Comparison of ENCODE assay signal across 8 cellular contexts in the genomic region with DNA sequence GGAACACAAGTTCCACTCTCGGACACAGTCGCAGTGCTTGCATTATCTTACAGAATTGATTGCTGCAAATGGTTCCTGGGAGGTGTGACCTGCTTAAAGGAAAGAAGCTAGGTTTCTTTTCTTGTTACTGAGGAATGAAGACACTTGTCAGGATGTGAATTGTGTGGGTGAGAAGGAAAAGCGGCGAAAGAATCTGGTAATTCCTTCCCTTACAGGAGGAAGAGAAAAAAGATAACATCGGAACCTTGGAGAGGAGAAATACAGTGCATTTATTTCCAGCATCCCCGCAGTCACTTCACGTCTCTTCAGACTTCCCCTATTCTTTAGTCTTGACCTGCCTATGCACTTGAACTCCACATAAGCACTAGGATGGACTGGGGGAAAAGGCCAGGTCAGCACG. TPM values are rescaled to one million over a fixed set of nuclear protein-coding genes. Genes with fewer than 3 reads are reported as not detected.
DNase-seq lines count a peak whose midpoint lies in the region; ATAC-seq and TF ChIP-seq lines count a peak whose summit lies in the region.

No MANE protein-coding gene starts in this region.

- H3K4me1 ChIP-seq in iPS DF 6.9 (ENCODE audit: control insufficient read depth, insufficient read depth, low read length) (peaks cover 2% of the 10 kb centered on the region; the same call in 1 of the 2 replicates), skeletal muscle tissue (ENCODE audit: control insufficient read depth in 3 of 3, insufficient read depth in 3 of 3, low read length in 3 of 3) (peaks cover 2 to 9% (median 6%) of the 10 kb centered on the region in 3 donors)

- H3K27ac ChIP-seq in iPS DF 6.9 (ENCODE audit: low read length), result no peak overlapping the region
- no peak overlapping the region for H3K27ac ChIP-seq in skeletal muscle tissue (ENCODE audit: low read depth, low read length)
- no peak overlapping the region for H3K27ac ChIP-seq in RWPE1

- H3K27ac Mint-ChIP-seq in WTC11, result no peak overlapping the region

- TF ChIP-seq CTCF in WTC11 (IDR thresholded peaks at IDR 0.05) (no peak), RWPE1 (conservative IDR thresholded peaks at IDR 0.05; ENCODE audit: low read depth) (no peak)

- H3K4me3 Mint-ChIP-seq in WTC11, result peak overlapping the region; percentile 93

- WGBS in iPS DF 6.9 (ENCODE audit: insufficient coverage, insufficient read length), result no CpG with 5 or more reads among the region's 8 CpGs

- peaks cover 32% of the 10 kb centered on the region for H3K4me1 Mint-ChIP-seq in WTC11

- H3K36me3 Mint-ChIP-seq in WTC11, result no peaks in the 10 kb centered on the region

- H3K4me3 ChIP-seq in iPS DF 6.9 (ENCODE audit: low read length), result peak overlapping the region; percentile 69; the same call in 1 of the 2 replicates
- H3K4me3 ChIP-seq in skeletal muscle tissue (ENCODE audit: low read length in 3 of 3), result peak overlapping the region; percentile 65 to 75 (median 73)

- H3K9me3 ChIP-seq in iPS DF 6.9 (ENCODE audit: control insufficient read depth, insufficient read depth, low read length) (no peaks in the 10 kb centered on the region), skeletal muscle tissue (ENCODE audit: control insufficient read depth in 3 of 3, low read length in 3 of 3) (no peaks in the 10 kb centered on the region)

- peaks cover 46% of the 10 kb centered on the region for H3K27me3 Mint-ChIP-seq in WTC11 (ENCODE audit: low read depth)

- H3K27me3 ChIP-seq in iPS DF 6.9 (ENCODE audit: control insufficient read depth, insufficient read depth, low read length) (peaks cover 4% of the 10 kb centered on the region; the same call in 1 of the 2 replicates), skeletal muscle tissue (ENCODE audit: control insufficient read depth in 3 of 3, insufficient read depth in 3 of 3, low read length in 3 of 3) (peaks cover 0 to 2% (median 0%) of the 10 kb centered on the region in 3 donors)

- POLR2A ChIA-PET in WTC11 (lab: Charles Lee), result no interaction called here
- POLR2A ChIA-PET in RWPE1 (lab: Yijun Ruan, JAX; ENCODE audit: low non-redundant PET), result no interaction called here

- DNase-seq in DMS53 (lab: John Stamatoyannopoulos, UW) (peak; percentile 53), DMS53 treated with DMSO at 0.1 percent for 48 hours (lab: John Stamatoyannopoulos, UW; ENCODE audit: unreplicated experiment) (no peak), WTC11 (ENCODE audit: low spot score) (no peak), iPS DF 6.9 (ENCODE audit: low read depth, low spot score) (no peak), RWPE1 (ENCODE audit: low spot score) (no peak), NCI-H226 (no peak), EL (no peak)

- H3K36me3 ChIP-seq in iPS DF 6.9 (ENCODE audit: control insufficient read depth, insufficient read depth, low read length), result no peaks in the 10 kb centered on the region
- no peaks in the 10 kb centered on the region for H3K36me3 ChIP-seq in skeletal muscle tissue (ENCODE audit: control insufficient read depth in 3 of 3, insufficient read depth in 3 of 3, low read length in 3 of 3)

- peak; percentile 31 for ATAC-seq in WTC11

- no peaks in the 10 kb centered on the region for H3K9me3 Mint-ChIP-seq in WTC11

- CTCF ChIA-PET in WTC11 (lab: Charles Lee), result no interaction called here
- CTCF ChIA-PET in RWPE1 (lab: Yijun Ruan, JAX), result no interaction called here

- no peak overlapping the region for H3K9ac ChIP-seq in skeletal muscle tissue (ENCODE audit: low read depth in 1 of 3, low read length in 3 of 3)

TF ChIP-seq in WTC11, 78 proteins besides CTCF, POLR2A, EP300 and RAD21:
- TF ChIP-seq, protein P1, sequence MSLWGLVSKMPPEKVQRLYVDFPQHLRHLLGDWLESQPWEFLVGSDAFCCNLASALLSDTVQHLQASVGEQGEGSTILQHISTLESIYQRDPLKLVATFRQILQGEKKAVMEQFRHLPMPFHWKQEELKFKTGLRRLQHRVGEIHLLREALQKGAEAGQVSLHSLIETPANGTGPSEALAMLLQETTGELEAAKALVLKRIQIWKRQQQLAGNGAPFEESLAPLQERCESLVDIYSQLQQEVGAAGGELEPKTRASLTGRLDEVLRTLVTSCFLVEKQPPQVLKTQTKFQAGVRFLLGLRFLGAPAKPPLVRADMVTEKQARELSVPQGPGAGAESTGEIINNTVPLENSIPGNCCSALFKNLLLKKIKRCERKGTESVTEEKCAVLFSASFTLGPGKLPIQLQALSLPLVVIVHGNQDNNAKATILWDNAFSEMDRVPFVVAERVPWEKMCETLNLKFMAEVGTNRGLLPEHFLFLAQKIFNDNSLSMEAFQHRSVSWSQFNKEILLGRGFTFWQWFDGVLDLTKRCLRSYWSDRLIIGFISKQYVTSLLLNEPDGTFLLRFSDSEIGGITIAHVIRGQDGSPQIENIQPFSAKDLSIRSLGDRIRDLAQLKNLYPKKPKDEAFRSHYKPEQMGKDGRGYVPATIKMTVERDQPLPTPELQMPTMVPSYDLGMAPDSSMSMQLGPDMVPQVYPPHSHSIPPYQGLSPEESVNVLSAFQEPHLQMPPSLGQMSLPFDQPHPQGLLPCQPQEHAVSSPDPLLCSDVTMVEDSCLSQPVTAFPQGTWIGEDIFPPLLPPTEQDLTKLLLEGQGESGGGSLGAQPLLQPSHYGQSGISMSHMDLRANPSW (CRISPR knock-in tag; conservative IDR thresholded peaks at IDR 0.05; ENCODE audit: low read depth), result no peak
- TF ChIP-seq TEAD4 (CRISPR knock-in tag; IDR thresholded peaks at IDR 0.05) (no peak), SMAD3 (CRISPR knock-in tag; IDR thresholded peaks at IDR 0.05; ENCODE audit: borderline replicate concordance) (no peak), SMAD4 (CRISPR knock-in tag; IDR thresholded peaks at IDR 0.05) (no peak), FOXK1 (CRISPR knock-in tag; IDR thresholded peaks at IDR 0.05) (no peak), RELA (CRISPR knock-in tag; IDR thresholded peaks at IDR 0.05; ENCODE audit: borderline replicate concordance) (no peak), ZBTB21 (CRISPR knock-in tag; IDR thresholded peaks at IDR 0.05; ENCODE audit: borderline replicate concordance) (no peak), CREM (CRISPR knock-in tag; IDR thresholded peaks at IDR 0.05) (no peak), TCF7 (CRISPR knock-in tag; IDR thresholded peaks at IDR 0.05; ENCODE audit: low read depth) (no peak), ZNF416 (CRISPR knock-in tag; IDR thresholded peaks at IDR 0.05) (no peak), NR1H2 (CRISPR knock-in tag; IDR thresholded peaks at IDR 0.05) (no peak), ZNF263 (CRISPR knock-in tag; IDR thresholded peaks at IDR 0.05; ENCODE audit: low read depth) (no peak), NFATC4 (CRISPR knock-in tag; IDR thresholded peaks at IDR 0.05) (no peak), FOXP1 (CRISPR knock-in tag; IDR thresholded peaks at IDR 0.05; ENCODE audit: borderline replicate concordance) (no peak)
- TF ChIP-seq, protein P2, sequence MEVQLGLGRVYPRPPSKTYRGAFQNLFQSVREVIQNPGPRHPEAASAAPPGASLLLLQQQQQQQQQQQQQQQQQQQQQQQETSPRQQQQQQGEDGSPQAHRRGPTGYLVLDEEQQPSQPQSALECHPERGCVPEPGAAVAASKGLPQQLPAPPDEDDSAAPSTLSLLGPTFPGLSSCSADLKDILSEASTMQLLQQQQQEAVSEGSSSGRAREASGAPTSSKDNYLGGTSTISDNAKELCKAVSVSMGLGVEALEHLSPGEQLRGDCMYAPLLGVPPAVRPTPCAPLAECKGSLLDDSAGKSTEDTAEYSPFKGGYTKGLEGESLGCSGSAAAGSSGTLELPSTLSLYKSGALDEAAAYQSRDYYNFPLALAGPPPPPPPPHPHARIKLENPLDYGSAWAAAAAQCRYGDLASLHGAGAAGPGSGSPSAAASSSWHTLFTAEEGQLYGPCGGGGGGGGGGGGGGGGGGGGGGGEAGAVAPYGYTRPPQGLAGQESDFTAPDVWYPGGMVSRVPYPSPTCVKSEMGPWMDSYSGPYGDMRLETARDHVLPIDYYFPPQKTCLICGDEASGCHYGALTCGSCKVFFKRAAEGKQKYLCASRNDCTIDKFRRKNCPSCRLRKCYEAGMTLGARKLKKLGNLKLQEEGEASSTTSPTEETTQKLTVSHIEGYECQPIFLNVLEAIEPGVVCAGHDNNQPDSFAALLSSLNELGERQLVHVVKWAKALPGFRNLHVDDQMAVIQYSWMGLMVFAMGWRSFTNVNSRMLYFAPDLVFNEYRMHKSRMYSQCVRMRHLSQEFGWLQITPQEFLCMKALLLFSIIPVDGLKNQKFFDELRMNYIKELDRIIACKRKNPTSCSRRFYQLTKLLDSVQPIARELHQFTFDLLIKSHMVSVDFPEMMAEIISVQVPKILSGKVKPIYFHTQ (CRISPR knock-in tag; IDR thresholded peaks at IDR 0.05), result no peak
- TF ChIP-seq, protein P3, sequence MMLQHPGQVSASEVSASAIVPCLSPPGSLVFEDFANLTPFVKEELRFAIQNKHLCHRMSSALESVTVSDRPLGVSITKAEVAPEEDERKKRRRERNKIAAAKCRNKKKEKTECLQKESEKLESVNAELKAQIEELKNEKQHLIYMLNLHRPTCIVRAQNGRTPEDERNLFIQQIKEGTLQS (CRISPR knock-in tag; conservative IDR thresholded peaks at IDR 0.05), result no peak
- TF ChIP-seq, protein P4, sequence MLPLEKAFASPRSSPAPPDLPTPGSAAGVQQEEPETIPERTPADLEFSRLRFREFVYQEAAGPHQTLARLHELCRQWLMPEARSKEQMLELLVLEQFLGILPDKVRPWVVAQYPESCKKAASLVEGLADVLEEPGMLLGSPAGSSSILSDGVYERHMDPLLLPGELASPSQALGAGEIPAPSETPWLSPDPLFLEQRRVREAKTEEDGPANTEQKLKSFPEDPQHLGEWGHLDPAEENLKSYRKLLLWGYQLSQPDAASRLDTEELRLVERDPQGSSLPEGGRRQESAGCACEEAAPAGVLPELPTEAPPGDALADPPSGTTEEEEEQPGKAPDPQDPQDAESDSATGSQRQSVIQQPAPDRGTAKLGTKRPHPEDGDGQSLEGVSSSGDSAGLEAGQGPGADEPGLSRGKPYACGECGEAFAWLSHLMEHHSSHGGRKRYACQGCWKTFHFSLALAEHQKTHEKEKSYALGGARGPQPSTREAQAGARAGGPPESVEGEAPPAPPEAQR (CRISPR knock-in tag; IDR thresholded peaks at IDR 0.05), result no peak
- TF ChIP-seq, protein P5, sequence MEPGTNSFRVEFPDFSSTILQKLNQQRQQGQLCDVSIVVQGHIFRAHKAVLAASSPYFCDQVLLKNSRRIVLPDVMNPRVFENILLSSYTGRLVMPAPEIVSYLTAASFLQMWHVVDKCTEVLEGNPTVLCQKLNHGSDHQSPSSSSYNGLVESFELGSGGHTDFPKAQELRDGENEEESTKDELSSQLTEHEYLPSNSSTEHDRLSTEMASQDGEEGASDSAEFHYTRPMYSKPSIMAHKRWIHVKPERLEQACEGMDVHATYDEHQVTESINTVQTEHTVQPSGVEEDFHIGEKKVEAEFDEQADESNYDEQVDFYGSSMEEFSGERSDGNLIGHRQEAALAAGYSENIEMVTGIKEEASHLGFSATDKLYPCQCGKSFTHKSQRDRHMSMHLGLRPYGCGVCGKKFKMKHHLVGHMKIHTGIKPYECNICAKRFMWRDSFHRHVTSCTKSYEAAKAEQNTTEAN (CRISPR knock-in tag; IDR thresholded peaks at IDR 0.05), result no peak
TF ChIP-seq in WTC11: peak in this region for 0.

RNA-seq across cellular contexts. Expression of a gene that starts 0.4 kb away (rescaled TPM):
- 0.71 to 1.1 TPM (median 0.87 TPM) in 3 replicates for total RNA-seq in WTC11 (2021)
- total RNA-seq in skeletal muscle tissue, result 1.0 TPM
